1 cellular context compared by ENCODE assay signal in the genomic region with DNA sequence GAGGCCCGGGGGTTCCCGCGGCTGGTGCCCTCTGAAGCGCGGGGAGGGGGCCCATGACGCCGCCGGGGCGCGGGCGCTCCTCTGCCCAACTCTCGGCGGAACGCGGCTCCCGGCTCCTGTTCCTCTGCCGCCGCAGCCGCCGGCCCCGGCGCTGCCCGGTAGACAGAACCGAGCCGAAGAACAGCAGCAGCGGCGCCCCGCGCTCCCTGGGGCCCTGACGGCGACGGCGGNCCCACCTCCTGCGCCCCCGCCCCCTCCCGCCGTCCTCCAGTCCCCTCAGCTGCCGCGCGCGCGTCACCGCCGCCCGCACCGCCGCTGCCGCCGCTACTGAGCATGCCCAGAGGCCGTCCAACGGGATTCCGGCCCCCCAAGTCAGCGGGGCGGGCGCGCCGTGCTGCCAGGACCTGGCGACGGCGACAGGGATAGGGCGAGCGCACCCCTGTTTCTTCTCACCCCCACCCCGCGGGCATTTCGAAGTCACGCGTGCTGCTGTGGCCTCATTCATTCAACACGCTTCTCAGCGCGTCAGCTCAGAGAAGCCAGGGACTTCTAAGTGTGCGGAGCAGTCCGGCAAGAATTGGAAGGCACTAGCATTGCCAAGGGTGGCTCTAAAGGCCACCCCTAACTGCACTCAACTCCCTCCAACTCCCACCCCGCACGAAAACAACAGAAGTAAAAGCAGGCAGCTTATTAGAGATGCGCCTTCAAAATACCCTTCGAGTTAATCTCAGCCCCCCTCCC.
TF ChIP-seq lines count a peak whose summit lies in the region.

A gene (minus strand): TSS at position 182 of the 741 bp plus-strand sequence. CDS start 283 bp downstream, outside the sequence.

TF ChIP-seq in GM12878, 131 proteins besides CTCF, POLR2A, EP300 and RAD21 (continued from another document and continues in another):
- TF ChIP-seq RUNX3 (IDR thresholded peaks at IDR 0.05; ENCODE audit: low read length) (no peak), EZH2 (IDR thresholded peaks at IDR 0.05; ENCODE audit: borderline replicate concordance, control insufficient read depth, low read depth, low read length) (no peak), NR2C1 (IDR thresholded peaks at IDR 0.05) (no peak), FOXM1 (IDR thresholded peaks at IDR 0.05; ENCODE audit: low read depth, low read length) (no peak), STAT3 (IDR thresholded peaks at IDR 0.05; ENCODE audit: low read depth, low read length) (no peak), CREM (IDR thresholded peaks at IDR 0.05; ENCODE audit: low read depth) (0 out of 2 replicates have a peak, but pooled peaks have one; percentile 9), TCF3 (IDR thresholded peaks at IDR 0.05; ENCODE audit: borderline replicate concordance, insufficient read depth, low read depth, low read length) (no peak), SIX5 (IDR thresholded peaks at IDR 0.05; ENCODE audit: low read depth, low read length, severe bottlenecking) (no peak), ESRRA (IDR thresholded peaks at IDR 0.05; ENCODE audit: low read length) (no peak), MTA3 (IDR thresholded peaks at IDR 0.05; ENCODE audit: borderline replicate concordance, low read length) (no peak), GATAD2B (conservative IDR thresholded peaks at IDR 0.05; ENCODE audit: low read depth) (no peak), MYC (IDR thresholded peaks at IDR 0.05; ENCODE audit: insufficient read depth, insufficient read length, insufficient replicate concordance, low read length, severe bottlenecking) (no peak), BACH1 (IDR thresholded peaks at IDR 0.05; ENCODE audit: borderline replicate concordance) (peak; percentile 57; the same call in 1 of the 2 replicates), SRF (IDR thresholded peaks at IDR 0.05; ENCODE audit: low read depth in 2 of 2, low read length in 2 of 2) (0 out of 4 replicates have a peak, but pooled peaks of 1 of the 2 experiments have one; percentile 6), CBX5 (IDR thresholded peaks at IDR 0.05; ENCODE audit: low read depth) (no peak), SIN3A (IDR thresholded peaks at IDR 0.05; ENCODE audit: low read depth, low read length) (peak; percentile 99), RBBP5 (conservative IDR thresholded peaks at IDR 0.05) (no peak), ZNF207 (IDR thresholded peaks at IDR 0.05; ENCODE audit: borderline replicate concordance) (no peak), TBL1XR1 (IDR thresholded peaks at IDR 0.05; ENCODE audit: low read depth, low read length) (0 out of 2 replicates have a peak, but pooled peaks have one; percentile 26), ZNF217 (IDR thresholded peaks at IDR 0.05) (no peak), PAX8 (IDR thresholded peaks at IDR 0.05) (no peak), GABPA (IDR thresholded peaks at IDR 0.05; ENCODE audit: low read depth) (no peak), TCF7 (IDR thresholded peaks at IDR 0.05; ENCODE audit: borderline replicate concordance) (no peak), BRCA1 (IDR thresholded peaks at IDR 0.05; ENCODE audit: low read depth, low read length) (no peak), ZZZ3 (IDR thresholded peaks at IDR 0.05; ENCODE audit: control insufficient read depth, insufficient read length, low read depth) (no peak), BMI1 (IDR thresholded peaks at IDR 0.05; ENCODE audit: borderline replicate concordance) (no peak)
- TF ChIP-seq, protein P1, sequence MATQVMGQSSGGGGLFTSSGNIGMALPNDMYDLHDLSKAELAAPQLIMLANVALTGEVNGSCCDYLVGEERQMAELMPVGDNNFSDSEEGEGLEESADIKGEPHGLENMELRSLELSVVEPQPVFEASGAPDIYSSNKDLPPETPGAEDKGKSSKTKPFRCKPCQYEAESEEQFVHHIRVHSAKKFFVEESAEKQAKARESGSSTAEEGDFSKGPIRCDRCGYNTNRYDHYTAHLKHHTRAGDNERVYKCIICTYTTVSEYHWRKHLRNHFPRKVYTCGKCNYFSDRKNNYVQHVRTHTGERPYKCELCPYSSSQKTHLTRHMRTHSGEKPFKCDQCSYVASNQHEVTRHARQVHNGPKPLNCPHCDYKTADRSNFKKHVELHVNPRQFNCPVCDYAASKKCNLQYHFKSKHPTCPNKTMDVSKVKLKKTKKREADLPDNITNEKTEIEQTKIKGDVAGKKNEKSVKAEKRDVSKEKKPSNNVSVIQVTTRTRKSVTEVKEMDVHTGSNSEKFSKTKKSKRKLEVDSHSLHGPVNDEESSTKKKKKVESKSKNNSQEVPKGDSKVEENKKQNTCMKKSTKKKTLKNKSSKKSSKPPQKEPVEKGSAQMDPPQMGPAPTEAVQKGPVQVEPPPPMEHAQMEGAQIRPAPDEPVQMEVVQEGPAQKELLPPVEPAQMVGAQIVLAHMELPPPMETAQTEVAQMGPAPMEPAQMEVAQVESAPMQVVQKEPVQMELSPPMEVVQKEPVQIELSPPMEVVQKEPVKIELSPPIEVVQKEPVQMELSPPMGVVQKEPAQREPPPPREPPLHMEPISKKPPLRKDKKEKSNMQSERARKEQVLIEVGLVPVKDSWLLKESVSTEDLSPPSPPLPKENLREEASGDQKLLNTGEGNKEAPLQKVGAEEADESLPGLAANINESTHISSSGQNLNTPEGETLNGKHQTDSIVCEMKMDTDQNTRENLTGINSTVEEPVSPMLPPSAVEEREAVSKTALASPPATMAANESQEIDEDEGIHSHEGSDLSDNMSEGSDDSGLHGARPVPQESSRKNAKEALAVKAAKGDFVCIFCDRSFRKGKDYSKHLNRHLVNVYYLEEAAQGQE (IDR thresholded peaks at IDR 0.05; ENCODE audit: low read depth, low read length): 0 out of 2 replicates have a peak, but pooled peaks have one; percentile 9
- TF ChIP-seq, protein P2, sequence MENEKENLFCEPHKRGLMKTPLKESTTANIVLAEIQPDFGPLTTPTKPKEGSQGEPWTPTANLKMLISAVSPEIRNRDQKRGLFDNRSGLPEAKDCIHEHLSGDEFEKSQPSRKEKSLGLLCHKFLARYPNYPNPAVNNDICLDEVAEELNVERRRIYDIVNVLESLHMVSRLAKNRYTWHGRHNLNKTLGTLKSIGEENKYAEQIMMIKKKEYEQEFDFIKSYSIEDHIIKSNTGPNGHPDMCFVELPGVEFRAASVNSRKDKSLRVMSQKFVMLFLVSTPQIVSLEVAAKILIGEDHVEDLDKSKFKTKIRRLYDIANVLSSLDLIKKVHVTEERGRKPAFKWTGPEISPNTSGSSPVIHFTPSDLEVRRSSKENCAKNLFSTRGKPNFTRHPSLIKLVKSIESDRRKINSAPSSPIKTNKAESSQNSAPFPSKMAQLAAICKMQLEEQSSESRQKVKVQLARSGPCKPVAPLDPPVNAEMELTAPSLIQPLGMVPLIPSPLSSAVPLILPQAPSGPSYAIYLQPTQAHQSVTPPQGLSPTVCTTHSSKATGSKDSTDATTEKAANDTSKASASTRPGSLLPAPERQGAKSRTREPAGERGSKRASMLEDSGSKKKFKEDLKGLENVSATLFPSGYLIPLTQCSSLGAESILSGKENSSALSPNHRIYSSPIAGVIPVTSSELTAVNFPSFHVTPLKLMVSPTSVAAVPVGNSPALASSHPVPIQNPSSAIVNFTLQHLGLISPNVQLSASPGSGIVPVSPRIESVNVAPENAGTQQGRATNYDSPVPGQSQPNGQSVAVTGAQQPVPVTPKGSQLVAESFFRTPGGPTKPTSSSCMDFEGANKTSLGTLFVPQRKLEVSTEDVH (IDR thresholded peaks at IDR 0.05; ENCODE audit: low read depth, partially characterized antibody): no peak
- TF ChIP-seq, protein P3, sequence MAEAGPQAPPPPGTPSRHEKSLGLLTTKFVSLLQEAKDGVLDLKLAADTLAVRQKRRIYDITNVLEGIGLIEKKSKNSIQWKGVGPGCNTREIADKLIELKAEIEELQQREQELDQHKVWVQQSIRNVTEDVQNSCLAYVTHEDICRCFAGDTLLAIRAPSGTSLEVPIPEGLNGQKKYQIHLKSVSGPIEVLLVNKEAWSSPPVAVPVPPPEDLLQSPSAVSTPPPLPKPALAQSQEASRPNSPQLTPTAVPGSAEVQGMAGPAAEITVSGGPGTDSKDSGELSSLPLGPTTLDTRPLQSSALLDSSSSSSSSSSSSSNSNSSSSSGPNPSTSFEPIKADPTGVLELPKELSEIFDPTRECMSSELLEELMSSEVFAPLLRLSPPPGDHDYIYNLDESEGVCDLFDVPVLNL (IDR thresholded peaks at IDR 0.05; ENCODE audit: low read depth, low read length): peak; percentile 96
- TF ChIP-seq, protein P4, sequence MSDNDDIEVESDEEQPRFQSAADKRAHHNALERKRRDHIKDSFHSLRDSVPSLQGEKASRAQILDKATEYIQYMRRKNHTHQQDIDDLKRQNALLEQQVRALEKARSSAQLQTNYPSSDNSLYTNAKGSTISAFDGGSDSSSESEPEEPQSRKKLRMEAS (IDR thresholded peaks at IDR 0.05; ENCODE audit: low read depth, low read length): peak; percentile 96
- TF ChIP-seq, protein P5, sequence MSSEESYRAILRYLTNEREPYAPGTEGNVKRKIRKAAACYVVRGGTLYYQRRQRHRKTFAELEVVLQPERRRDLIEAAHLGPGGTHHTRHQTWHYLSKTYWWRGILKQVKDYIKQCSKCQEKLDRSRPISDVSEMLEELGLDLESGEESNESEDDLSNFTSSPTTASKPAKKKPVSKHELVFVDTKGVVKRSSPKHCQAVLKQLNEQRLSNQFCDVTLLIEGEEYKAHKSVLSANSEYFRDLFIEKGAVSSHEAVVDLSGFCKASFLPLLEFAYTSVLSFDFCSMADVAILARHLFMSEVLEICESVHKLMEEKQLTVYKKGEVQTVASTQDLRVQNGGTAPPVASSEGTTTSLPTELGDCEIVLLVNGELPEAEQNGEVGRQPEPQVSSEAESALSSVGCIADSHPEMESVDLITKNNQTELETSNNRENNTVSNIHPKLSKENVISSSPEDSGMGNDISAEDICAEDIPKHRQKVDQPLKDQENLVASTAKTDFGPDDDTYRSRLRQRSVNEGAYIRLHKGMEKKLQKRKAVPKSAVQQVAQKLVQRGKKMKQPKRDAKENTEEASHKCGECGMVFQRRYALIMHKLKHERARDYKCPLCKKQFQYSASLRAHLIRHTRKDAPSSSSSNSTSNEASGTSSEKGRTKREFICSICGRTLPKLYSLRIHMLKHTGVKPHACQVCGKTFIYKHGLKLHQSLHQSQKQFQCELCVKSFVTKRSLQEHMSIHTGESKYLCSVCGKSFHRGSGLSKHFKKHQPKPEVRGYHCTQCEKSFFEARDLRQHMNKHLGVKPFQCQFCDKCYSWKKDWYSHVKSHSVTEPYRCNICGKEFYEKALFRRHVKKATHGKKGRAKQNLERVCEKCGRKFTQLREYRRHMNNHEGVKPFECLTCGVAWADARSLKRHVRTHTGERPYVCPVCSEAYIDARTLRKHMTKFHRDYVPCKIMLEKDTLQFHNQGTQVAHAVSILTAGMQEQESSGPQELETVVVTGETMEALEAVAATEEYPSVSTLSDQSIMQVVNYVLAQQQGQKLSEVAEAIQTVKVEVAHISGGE (CRISPR knock-in tag; IDR thresholded peaks at IDR 0.05): no peak
- TF ChIP-seq, protein P6, sequence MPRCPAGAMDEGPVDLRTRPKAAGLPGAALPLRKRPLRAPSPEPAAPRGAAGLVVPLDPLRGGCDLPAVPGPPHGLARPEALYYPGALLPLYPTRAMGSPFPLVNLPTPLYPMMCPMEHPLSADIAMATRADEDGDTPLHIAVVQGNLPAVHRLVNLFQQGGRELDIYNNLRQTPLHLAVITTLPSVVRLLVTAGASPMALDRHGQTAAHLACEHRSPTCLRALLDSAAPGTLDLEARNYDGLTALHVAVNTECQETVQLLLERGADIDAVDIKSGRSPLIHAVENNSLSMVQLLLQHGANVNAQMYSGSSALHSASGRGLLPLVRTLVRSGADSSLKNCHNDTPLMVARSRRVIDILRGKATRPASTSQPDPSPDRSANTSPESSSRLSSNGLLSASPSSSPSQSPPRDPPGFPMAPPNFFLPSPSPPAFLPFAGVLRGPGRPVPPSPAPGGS (IDR thresholded peaks at IDR 0.05; ENCODE audit: borderline replicate concordance, insufficient read depth, low read depth, low read length, poor library complexity, severe bottlenecking): no peak
- TF ChIP-seq, protein P7, sequence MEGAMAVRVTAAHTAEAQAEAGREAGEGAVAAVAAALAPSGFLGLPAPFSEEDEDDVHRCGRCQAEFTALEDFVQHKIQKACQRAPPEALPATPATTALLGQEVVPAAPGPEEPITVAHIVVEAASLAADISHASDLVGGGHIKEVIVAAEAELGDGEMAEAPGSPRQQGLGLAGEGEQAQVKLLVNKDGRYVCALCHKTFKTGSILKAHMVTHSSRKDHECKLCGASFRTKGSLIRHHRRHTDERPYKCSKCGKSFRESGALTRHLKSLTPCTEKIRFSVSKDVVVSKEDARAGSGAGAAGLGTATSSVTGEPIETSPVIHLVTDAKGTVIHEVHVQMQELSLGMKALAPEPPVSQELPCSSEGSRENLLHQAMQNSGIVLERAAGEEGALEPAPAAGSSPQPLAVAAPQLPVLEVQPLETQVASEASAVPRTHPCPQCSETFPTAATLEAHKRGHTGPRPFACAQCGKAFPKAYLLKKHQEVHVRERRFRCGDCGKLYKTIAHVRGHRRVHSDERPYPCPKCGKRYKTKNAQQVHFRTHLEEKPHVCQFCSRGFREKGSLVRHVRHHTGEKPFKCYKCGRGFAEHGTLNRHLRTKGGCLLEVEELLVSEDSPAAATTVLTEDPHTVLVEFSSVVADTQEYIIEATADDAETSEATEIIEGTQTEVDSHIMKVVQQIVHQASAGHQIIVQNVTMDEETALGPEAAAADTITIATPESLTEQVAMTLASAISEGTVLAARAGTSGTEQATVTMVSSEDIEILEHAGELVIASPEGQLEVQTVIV (IDR thresholded peaks at IDR 0.05; ENCODE audit: borderline replicate concordance, partially characterized antibody): no peak
- TF ChIP-seq, protein P8, sequence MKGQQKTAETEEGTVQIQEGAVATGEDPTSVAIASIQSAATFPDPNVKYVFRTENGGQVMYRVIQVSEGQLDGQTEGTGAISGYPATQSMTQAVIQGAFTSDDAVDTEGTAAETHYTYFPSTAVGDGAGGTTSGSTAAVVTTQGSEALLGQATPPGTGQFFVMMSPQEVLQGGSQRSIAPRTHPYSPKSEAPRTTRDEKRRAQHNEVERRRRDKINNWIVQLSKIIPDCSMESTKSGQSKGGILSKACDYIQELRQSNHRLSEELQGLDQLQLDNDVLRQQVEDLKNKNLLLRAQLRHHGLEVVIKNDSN (IDR thresholded peaks at IDR 0.05; ENCODE audit: borderline replicate concordance, extremely low read length, insufficient read depth, low read depth, low read length): no peak
- TF ChIP-seq, protein P9, sequence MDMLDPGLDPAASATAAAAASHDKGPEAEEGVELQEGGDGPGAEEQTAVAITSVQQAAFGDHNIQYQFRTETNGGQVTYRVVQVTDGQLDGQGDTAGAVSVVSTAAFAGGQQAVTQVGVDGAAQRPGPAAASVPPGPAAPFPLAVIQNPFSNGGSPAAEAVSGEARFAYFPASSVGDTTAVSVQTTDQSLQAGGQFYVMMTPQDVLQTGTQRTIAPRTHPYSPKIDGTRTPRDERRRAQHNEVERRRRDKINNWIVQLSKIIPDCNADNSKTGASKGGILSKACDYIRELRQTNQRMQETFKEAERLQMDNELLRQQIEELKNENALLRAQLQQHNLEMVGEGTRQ (IDR thresholded peaks at IDR 0.05; ENCODE audit: borderline replicate concordance, low read depth, low read length): no peak
- TF ChIP-seq, protein P10, sequence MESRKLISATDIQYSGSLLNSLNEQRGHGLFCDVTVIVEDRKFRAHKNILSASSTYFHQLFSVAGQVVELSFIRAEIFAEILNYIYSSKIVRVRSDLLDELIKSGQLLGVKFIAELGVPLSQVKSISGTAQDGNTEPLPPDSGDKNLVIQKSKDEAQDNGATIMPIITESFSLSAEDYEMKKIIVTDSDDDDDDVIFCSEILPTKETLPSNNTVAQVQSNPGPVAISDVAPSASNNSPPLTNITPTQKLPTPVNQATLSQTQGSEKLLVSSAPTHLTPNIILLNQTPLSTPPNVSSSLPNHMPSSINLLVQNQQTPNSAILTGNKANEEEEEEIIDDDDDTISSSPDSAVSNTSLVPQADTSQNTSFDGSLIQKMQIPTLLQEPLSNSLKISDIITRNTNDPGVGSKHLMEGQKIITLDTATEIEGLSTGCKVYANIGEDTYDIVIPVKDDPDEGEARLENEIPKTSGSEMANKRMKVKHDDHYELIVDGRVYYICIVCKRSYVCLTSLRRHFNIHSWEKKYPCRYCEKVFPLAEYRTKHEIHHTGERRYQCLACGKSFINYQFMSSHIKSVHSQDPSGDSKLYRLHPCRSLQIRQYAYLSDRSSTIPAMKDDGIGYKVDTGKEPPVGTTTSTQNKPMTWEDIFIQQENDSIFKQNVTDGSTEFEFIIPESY (IDR thresholded peaks at IDR 0.05): no peak
